ENCODE assay signal across 9 cellular contexts in the genomic region with DNA sequence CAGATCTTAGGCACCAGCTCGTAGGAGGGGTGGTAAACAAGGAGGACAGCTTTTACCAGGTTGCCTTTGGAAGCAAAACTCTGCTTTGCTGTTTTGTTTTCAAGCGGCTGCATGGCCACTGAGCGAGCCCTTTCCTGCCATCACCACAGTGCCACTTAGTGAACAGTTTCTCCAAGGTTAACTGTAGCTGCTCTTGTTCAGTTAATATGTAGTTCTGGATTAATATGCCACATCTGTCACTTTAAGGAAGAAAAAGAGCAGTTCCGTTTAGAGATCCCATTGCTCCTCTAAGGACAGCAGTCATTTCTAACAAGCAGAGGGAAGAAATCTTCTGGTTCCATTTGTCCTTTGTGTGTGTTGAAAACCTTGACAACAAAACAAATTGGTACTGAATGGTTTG. TPM values are rescaled to one million over a fixed set of nuclear protein-coding genes. Genes with fewer than 3 reads are reported as not detected.
DNase-seq lines count a peak whose midpoint lies in the region; ATAC-seq and TF ChIP-seq lines count a peak whose summit lies in the region.
"Had no signal": no experiment of that assay in that cellular context is flagged by ENCODE, and none has a peak within 500 bp of the region (broad histone marks: within the 10 kb centered on the region; RNA-seq: fewer than 3 reads in every experiment).

No MANE protein-coding gene starts in this region.

- peak overlapping the region in 1 of 4 donors; percentile 5 for H3K4me3 ChIP-seq in Peyer's patch
- H3K4me3 ChIP-seq in osteoblast (ENCODE audit: insufficient read depth, low read length): peak overlapping the region; percentile 37

- H3K9me3 ChIP-seq in Peyer's patch (no peaks in the 10 kb centered on the region), osteoblast (ENCODE audit: low read depth, low read length) (no peaks in the 10 kb centered on the region)

- peaks cover 7% of the 10 kb centered on the region for H3K36me3 Mint-ChIP-seq in glutamatergic neuron (ENCODE audit: unreplicated experiment)
- no peaks in the 10 kb centered on the region for H3K36me3 Mint-ChIP-seq in activated T-helper 1 cell treated with anti-CD3 and anti-CD28 coated beads, Interleukin-12 subunit alpha, Interleukin-12 subunit beta, Interleukin-2, Interleukin-4 antibody, amounts not matched to agents 30 ng/mL and 10 ng/mL and 1 ng/mL, durations not matched to agents 14 hours and 24 hours and 36 hours (ENCODE audit: low read depth)

- peak overlapping the region; percentile 40 for H2AFZ ChIP-seq in osteoblast (ENCODE audit: low read length)

- peaks cover 30% of the 10 kb centered on the region for H3K4me1 Mint-ChIP-seq in glutamatergic neuron (ENCODE audit: low read depth, unreplicated experiment)
- peaks cover 5% of the 10 kb centered on the region for H3K4me1 Mint-ChIP-seq in activated T-helper 1 cell treated with anti-CD3 and anti-CD28 coated beads, Interleukin-12 subunit alpha, Interleukin-12 subunit beta, Interleukin-2, Interleukin-4 antibody, amounts not matched to agents 30 ng/mL and 10 ng/mL and 1 ng/mL, durations not matched to agents 14 hours and 24 hours and 36 hours (ENCODE audit: low read depth)

- peaks cover 6% of the 10 kb centered on the region for H3K9me3 Mint-ChIP-seq in glutamatergic neuron (ENCODE audit: unreplicated experiment)
- peaks cover 8% of the 10 kb centered on the region for H3K9me3 Mint-ChIP-seq in activated T-helper 1 cell treated with anti-CD3 and anti-CD28 coated beads, Interleukin-12 subunit alpha, Interleukin-12 subunit beta, Interleukin-2, Interleukin-4 antibody, amounts not matched to agents 30 ng/mL and 10 ng/mL and 1 ng/mL, durations not matched to agents 14 hours and 24 hours and 36 hours

- TF ChIP-seq POLR2A in Peyer's patch (IDR thresholded peaks at IDR 0.05): no peak

- no peaks in the 10 kb centered on the region for H4K20me1 ChIP-seq in osteoblast (ENCODE audit: insufficient read depth, low read length)

- H3K27ac ChIP-seq in Peyer's patch: peak overlapping the region; percentile 14 to 75 (median 68)
- peak overlapping the region; percentile 89 for H3K27ac ChIP-seq in osteoblast (ENCODE audit: low read depth, low read length)
- no peak overlapping the region for H3K27ac ChIP-seq in foreskin keratinocyte

- H3K36me3 ChIP-seq in Peyer's patch (no peaks in the 10 kb centered on the region), osteoblast (ENCODE audit: insufficient read depth, low read length) (no peaks in the 10 kb centered on the region)

- H3K4me1 ChIP-seq in Peyer's patch (peaks cover 0 to 30% (median 3%) of the 10 kb centered on the region in 4 donors), osteoblast (ENCODE audit: insufficient read depth, low read length) (peaks cover 30% of the 10 kb centered on the region), foreskin keratinocyte (no peaks in the 10 kb centered on the region)

- H3K4me2 ChIP-seq in osteoblast (ENCODE audit: insufficient read depth, low read length): peak overlapping the region; percentile 79

- TF ChIP-seq CTCF in Peyer's patch (IDR thresholded peaks at IDR 0.05) (no peak), glutamatergic neuron (IDR thresholded peaks at IDR 0.05; ENCODE audit: partially characterized antibody, unreplicated experiment) (no peak), osteoblast (IDR thresholded peaks at IDR 0.05; ENCODE audit: extremely low read depth, low read depth, low read length) (no peak), foreskin keratinocyte (conservative IDR thresholded peaks at IDR 0.05) (no peak)

- peaks cover 6% of the 10 kb centered on the region for H3K27me3 Mint-ChIP-seq in glutamatergic neuron (ENCODE audit: unreplicated experiment)
- peaks cover 3% of the 10 kb centered on the region for H3K27me3 Mint-ChIP-seq in activated T-helper 1 cell treated with anti-CD3 and anti-CD28 coated beads, Interleukin-12 subunit alpha, Interleukin-12 subunit beta, Interleukin-2, Interleukin-4 antibody, amounts not matched to agents 30 ng/mL and 10 ng/mL and 1 ng/mL, durations not matched to agents 14 hours and 24 hours and 36 hours (ENCODE audit: insufficient read depth)
- H3K27me3 Mint-ChIP-seq: CD4-positive, CD25-positive, alpha-beta regulatory T cell had no signal

- DNase-seq in AG08395 (ENCODE audit: low spot score): peak; percentile 22
- no peak for DNase-seq in Peyer's patch
- DNase-seq in glutamatergic neuron: no peak
- DNase-seq in osteoblast (ENCODE audit: insufficient read length, low spot score, missing footprints): no peak
- DNase-seq in activated T-helper 1 cell treated with anti-CD3 and anti-CD28 coated beads, Interleukin-12 subunit alpha, Interleukin-12 subunit beta, Interleukin-2, Interleukin-4 antibody, amounts not matched to agents 30 ng/mL and 10 ng/mL and 1 ng/mL, durations not matched to agents 14 hours and 24 hours and 36 hours (ENCODE audit: low spot score): no peak
- no peak for DNase-seq in foreskin keratinocyte
- DNase-seq in NOMO-1 treated with dmso at 0.1 percent for 144 hours (lab: John Stamatoyannopoulos, UW; ENCODE audit: unreplicated experiment): no peak
- no peak for DNase-seq in NCI-H146 (lab: John Stamatoyannopoulos, UW)
- DNase-seq: CD4-positive, CD25-positive, alpha-beta regulatory T cell had no signal

- H3K79me2 ChIP-seq in osteoblast (ENCODE audit: insufficient read depth, low read length): peaks cover 66% of the 10 kb centered on the region

- H3K27me3 ChIP-seq in Peyer's patch (no peaks in the 10 kb centered on the region), osteoblast (ENCODE audit: insufficient read depth, low read length) (no peaks in the 10 kb centered on the region), foreskin keratinocyte (no peaks in the 10 kb centered on the region)

- H3K27ac Mint-ChIP-seq in glutamatergic neuron (ENCODE audit: unreplicated experiment): peak overlapping the region; percentile 92
- H3K27ac Mint-ChIP-seq in activated T-helper 1 cell treated with anti-CD3 and anti-CD28 coated beads, Interleukin-12 subunit alpha, Interleukin-12 subunit beta, Interleukin-2, Interleukin-4 antibody, amounts not matched to agents 30 ng/mL and 10 ng/mL and 1 ng/mL, durations not matched to agents 14 hours and 24 hours and 36 hours: no peak overlapping the region

- peak overlapping the region; percentile 74 for H3K4me3 Mint-ChIP-seq in glutamatergic neuron (ENCODE audit: unreplicated experiment)
- H3K4me3 Mint-ChIP-seq in activated T-helper 1 cell treated with anti-CD3 and anti-CD28 coated beads, Interleukin-12 subunit alpha, Interleukin-12 subunit beta, Interleukin-2, Interleukin-4 antibody, amounts not matched to agents 30 ng/mL and 10 ng/mL and 1 ng/mL, durations not matched to agents 14 hours and 24 hours and 36 hours: no peak overlapping the region
- H3K4me3 Mint-ChIP-seq: CD4-positive, CD25-positive, alpha-beta regulatory T cell had no signal

- intact Hi-C loops in activated T-helper 1 cell treated with anti-CD3 and anti-CD28 coated beads, Interleukin-12 subunit alpha, Interleukin-12 subunit beta, Interleukin-2, Interleukin-4 antibody, amounts not matched to agents 30 ng/mL and 10 ng/mL and 1 ng/mL, durations not matched to agents 14 hours and 24 hours and 36 hours (cut with micrococcal nuclease): no loop called here

- ATAC-seq in foreskin keratinocyte: no peak

RNA-seq across cellular contexts. Expression of a gene that starts 10.4 kb away (rescaled TPM):
- total RNA-seq in Peyer's patch (10 to 100 TPM; 43.6 to 85.8 (median 67.4) TPM), glutamatergic neuron (ENCODE audit: unreplicated experiment) (118 TPM), osteoblast (92.2 and 94.8 TPM in 2 replicates), foreskin keratinocyte (34.1 and 35.0 TPM in 2 replicates)
- total RNA-seq in activated T-helper 1 cell treated with anti-CD3 and anti-CD28 coated beads, Interleukin-12 subunit alpha, Interleukin-12 subunit beta, Interleukin-2, Interleukin-4 antibody, amounts not matched to agents 30 ng/mL and 10 ng/mL and 1 ng/mL, durations not matched to agents 14 hours and 24 hours and 36 hours: 34.2 and 36.2 TPM in 2 replicates
- 13.2 and 13.3 TPM in 2 replicates for polyA plus RNA-seq in foreskin keratinocyte
